Comparison of ENCODE assay signal across 8 cellular contexts in the genomic region with DNA sequence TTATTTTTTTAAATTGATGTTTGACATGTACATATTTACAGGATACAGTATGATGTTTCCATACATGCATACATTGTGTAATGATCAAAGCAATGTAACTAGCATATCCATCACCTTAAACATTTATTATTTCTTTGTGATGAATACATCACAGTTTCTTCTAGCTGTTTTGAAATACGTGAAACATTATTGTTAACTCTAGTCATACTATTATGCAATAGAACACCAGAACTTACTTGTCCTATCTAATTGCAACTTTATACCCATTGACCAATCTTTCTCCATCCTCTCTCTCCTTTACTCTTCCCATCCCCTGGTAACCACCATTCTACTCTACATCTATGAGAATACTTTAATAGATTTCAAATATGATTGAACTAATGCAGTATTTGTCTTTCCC.
"Had no signal": no experiment of that assay in that cellular context is flagged by ENCODE, and none has a peak within 500 bp of the region (broad histone marks: within the 10 kb centered on the region; RNA-seq: fewer than 3 reads in every experiment).

No MANE protein-coding gene starts in this region.

- H3K4me3 ChIP-seq: GM23338 had no signal

- DNase-seq: H9, HCEC 1CT, KBM-7 had no signal

- H3K9ac ChIP-seq: KMS-11 had no signal

- H2AFZ ChIP-seq: GM23338 had no signal

- H3K27ac ChIP-seq: HL-60, KMS-11 had no signal

- H3K4me2 ChIP-seq: GM23338, KMS-11 had no signal

- FAIRE-seq: H1, H54 had no signal

- ATAC-seq: GM23338 had no signal
